In the genomic region with DNA sequence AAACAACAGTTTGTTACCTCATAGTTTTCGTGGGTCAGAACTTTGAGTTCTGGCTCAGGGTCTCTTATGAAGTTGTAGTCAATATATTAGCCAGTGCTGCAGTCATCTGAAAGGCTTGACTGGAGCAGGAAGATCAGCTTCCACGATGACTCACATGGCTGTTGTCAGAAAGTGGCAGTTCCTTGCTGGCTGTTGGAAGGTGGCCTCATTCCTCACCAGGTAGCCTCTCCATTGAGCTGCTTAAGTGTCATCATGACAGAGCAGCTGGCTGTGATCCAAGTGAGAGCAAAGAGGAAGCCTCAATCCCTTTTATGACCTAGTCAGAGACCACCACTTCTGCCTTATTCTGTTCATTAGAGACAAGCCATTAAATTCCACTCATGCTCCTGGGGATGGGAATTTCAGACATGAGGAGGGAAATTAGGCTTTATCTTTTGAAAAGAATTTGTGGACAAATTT, we compare ENCODE assay signal across 8 cellular contexts. TPM values are rescaled to one million over a fixed set of nuclear protein-coding genes. Genes with fewer than 3 reads are reported as not detected.
DNase-seq lines count a peak whose midpoint lies in the region; ATAC-seq and TF ChIP-seq lines count a peak whose summit lies in the region.

No MANE protein-coding gene starts in this region.

- no peak for TF ChIP-seq CTCF in Calu3 (IDR thresholded peaks at IDR 0.05; ENCODE audit: unreplicated experiment)
- no peak for TF ChIP-seq CTCF in fibroblast of pulmonary artery (IDR thresholded peaks at IDR 0.05; ENCODE audit: low read length, missing control alignments)

- peaks cover 61% of the 10 kb centered on the region for H3K4me1 Mint-ChIP-seq in Calu3 (ENCODE audit: low read depth, unreplicated experiment)

- peaks cover 7% of the 10 kb centered on the region for H3K79me2 ChIP-seq in Karpas-422 (ENCODE audit: low read length)

- H3K36me3 Mint-ChIP-seq in Calu3 (ENCODE audit: insufficient read depth, unreplicated experiment) = peaks cover 8% of the 10 kb centered on the region

- CTCF ChIA-PET in Calu3 (lab: Charles Lee) = interaction anchor here (0.6 to 1.1 kb wide), 3 partner anchors 18 to 82 kb away, joined by 3 read pairs; no protein-coding TSS in a partner anchor

- no peaks in the 10 kb centered on the region for H3K36me3 ChIP-seq in Karpas-422 (ENCODE audit: insufficient read depth, low read length)
- H3K36me3 ChIP-seq in skeletal muscle tissue (ENCODE audit: control insufficient read depth in 3 of 3, insufficient read depth in 3 of 3, low read length in 3 of 3) = no peaks in the 10 kb centered on the region

- DNase-seq in Calu3 = peak; percentile 69
- DNase-seq in Karpas-422 = peak; percentile 51
- DNase-seq in SHP77 (lab: John Stamatoyannopoulos, UW) = peak; percentile 61 to 62
- DNase-seq in fibroblast of pulmonary artery (ENCODE audit: low read depth) = peak; percentile 70
- DNase-seq in activated effector memory CD4-positive, alpha-beta T cell treated with anti-CD3 and anti-CD28 coated beads, Interleukin-2, amount 50 U/mL, for 16 hours = no peak

- H3K9me3 ChIP-seq in Karpas-422 (ENCODE audit: low read length) (no peaks in the 10 kb centered on the region), skeletal muscle tissue (ENCODE audit: control insufficient read depth in 3 of 3, low read length in 3 of 3) (no peaks in the 10 kb centered on the region)

- no TSS peak for BruUV-seq in Calu3 (replicated peaks; lab: Mats Ljungman, UMichigan)

- no peaks in the 10 kb centered on the region for H3K27me3 Mint-ChIP-seq in Calu3 (ENCODE audit: unreplicated experiment)

- H3K4me3 Mint-ChIP-seq in Calu3 (ENCODE audit: low read depth, unreplicated experiment) = peak overlapping the region; percentile 3

- peaks cover 25% of the 10 kb centered on the region for H4K20me1 ChIP-seq in Karpas-422 (ENCODE audit: insufficient read depth, low read depth, low read length)

- no peak for ATAC-seq in HG03135 (IDR thresholded peaks at IDR 0.05; ENCODE audit: unreplicated experiment)
- no peak for ATAC-seq in GM18868 (IDR thresholded peaks at IDR 0.05; ENCODE audit: unreplicated experiment)

- no peaks in the 10 kb centered on the region for H3K9me2 ChIP-seq in Karpas-422 (replicated peaks; ENCODE audit: insufficient read depth, low read length)

- H3K27me3 ChIP-seq in Karpas-422 (ENCODE audit: low read length) = no peaks in the 10 kb centered on the region
- H3K27me3 ChIP-seq in skeletal muscle tissue (ENCODE audit: control insufficient read depth in 3 of 3, insufficient read depth in 3 of 3, low read length in 3 of 3) = no peaks in the 10 kb centered on the region

- peaks cover 11% of the 10 kb centered on the region for H3K4me1 ChIP-seq in Karpas-422 (ENCODE audit: low read length)
- peaks cover 37 to 50% (median 39%) of the 10 kb centered on the region in 3 donors for H3K4me1 ChIP-seq in skeletal muscle tissue (ENCODE audit: control insufficient read depth in 3 of 3, insufficient read depth in 3 of 3, low read length in 3 of 3)

- no peak overlapping the region for H2AFZ ChIP-seq in Karpas-422 (ENCODE audit: low read length)

- H3K9me3 Mint-ChIP-seq in Calu3 (ENCODE audit: low read depth, unreplicated experiment) = no peaks in the 10 kb centered on the region

- intact Hi-C loops in Calu3 (cut with micrococcal nuclease; ENCODE audit: unreplicated experiment) = no loop called here

- H3K27ac Mint-ChIP-seq in Calu3 (ENCODE audit: unreplicated experiment) = peak overlapping the region; percentile 88

- no peak overlapping the region for H3K27ac ChIP-seq in Karpas-422 (ENCODE audit: low read length)
- peak overlapping the region; percentile 69 for H3K27ac ChIP-seq in skeletal muscle tissue (ENCODE audit: low read depth, low read length)

- no peak overlapping the region for H3K9ac ChIP-seq in Karpas-422 (ENCODE audit: low read length)
- H3K9ac ChIP-seq in skeletal muscle tissue (ENCODE audit: low read depth in 1 of 3, low read length in 3 of 3) = peak overlapping the region in 1 of 3 donors; percentile 19

- no peak overlapping the region for H3K4me2 ChIP-seq in Karpas-422 (ENCODE audit: low read depth, low read length, poor library complexity, severe bottlenecking)

- no peak overlapping the region for H3K4me3 ChIP-seq in Karpas-422 (ENCODE audit: low read length)
- H3K4me3 ChIP-seq in fibroblast of pulmonary artery (replicated peaks; ENCODE audit: low read depth, low read length) = no peak overlapping the region
- no peak overlapping the region for H3K4me3 ChIP-seq in skeletal muscle tissue (ENCODE audit: low read length in 3 of 3)

RNA-seq across cellular contexts. Expression of a gene that starts 5.6 kb away (rescaled TPM):
- 64.4 and 67.6 TPM in 2 replicates for total RNA-seq in Calu3 (2022)
- total RNA-seq in Karpas-422 (2014; rRNA removed; shearing (Covaris generic); ENCODE audit: low replicate concordance) = 62.7 and 128 TPM in 2 replicates
- 80.9 TPM for total RNA-seq in skeletal muscle tissue
